8 cellular contexts compared by ENCODE assay signal in genomic region chr15:99409097-99409473, GRCh38.
DNase-seq lines count a peak whose midpoint lies in the region; ATAC-seq, FAIRE-seq and TF ChIP-seq lines count a peak whose summit lies in the region.

No MANE protein-coding gene starts in this region.

- H3K4me1 ChIP-seq in HepG2 (ENCODE audit: insufficient read depth, low read length) (peaks cover 40% of the 10 kb centered on the region), thyroid gland (peaks cover 0 to 14% of the 10 kb centered on the region in 2 donors)

- peak overlapping the region; percentile 80 for H3K4me2 ChIP-seq in HepG2 (ENCODE audit: low read depth, low read length)

- peak; percentile 73 for FAIRE-seq in HepG2 (lab: Jason Lieb, UNC)

- DNase-seq in AG20443 (ENCODE audit: low spot score) (peak; percentile 76), NCI-H82 (lab: John Stamatoyannopoulos, UW) (peak; percentile 72), caudate nucleus (lab: John Stamatoyannopoulos, UW) (peak in 34 of 61 donors; percentile 20 to 75 (median 36)), HepG2 (ENCODE audit: low spot score) (peak; percentile 66), thyroid gland (peak; percentile 23 to 27), NOMO-1 treated with dmso at 0.1 percent for 144 hours (lab: John Stamatoyannopoulos, UW; ENCODE audit: unreplicated experiment) (no peak), NCI-H446 (lab: John Stamatoyannopoulos, UW) (no peak)

- POLR2A ChIA-PET in HepG2 (lab: Yijun Ruan, JAX), result interaction anchor here (1.2 to 2.7 kb wide), 2 partner anchors 12 to 295 kb away, joined by 3 to 14 read pairs; no protein-coding TSS in a partner anchor

- peak overlapping the region; percentile 86 for H2AFZ ChIP-seq in HepG2 (ENCODE audit: low read length)

- H3K9ac ChIP-seq in HepG2 (ENCODE audit: insufficient read depth, low read depth, low read length), result no peak overlapping the region

- no peaks in the 10 kb centered on the region for H3K79me2 ChIP-seq in HepG2 (ENCODE audit: insufficient read depth, low read length)

- 26% methylated on average over 9 of the region's 10 CpGs for WGBS in HepG2 (ENCODE audit: low lambda C conversion rate)
- WGBS in thyroid gland, 2 donors, result 23 to 35% methylated on average over 10 of the region's 10 CpGs

- CTCF ChIA-PET in HepG2 (lab: Yijun Ruan, JAX; ENCODE audit: low intra/inter-chr PET ratio, low total read pairs), result interaction anchor here (0.7 kb wide), 1 partner anchor 295 kb away, joined by 3 read pairs; no protein-coding TSS in a partner anchor

- in situ Hi-C loops in HepG2 (cut with HindIII; ENCODE audit: extremely low pct_ligation_motif_present, low pct_unique_long_range_greater_than_20kb), result loop anchor here (25.0 kb wide), 1 partner anchor 303 kb away; no protein-coding TSS in a partner anchor

- ATAC-seq in HepG2, result peak; percentile 94

- no peaks in the 10 kb centered on the region for H3K9me3 ChIP-seq in HepG2 (ENCODE audit: low read length)
- H3K9me3 ChIP-seq in thyroid gland, result no peaks in the 10 kb centered on the region

- no TSS peak for BruUV-seq in HepG2 (replicated peaks; lab: Mats Ljungman, UMichigan)

- no peak for TF ChIP-seq POLR2A in HepG2 (IDR thresholded peaks at IDR 0.05; ENCODE audit: insufficient read depth in 1 of 2, low read depth in 2 of 2, low read length in 2 of 2)
- TF ChIP-seq POLR2A in thyroid gland (IDR thresholded peaks at IDR 0.05), result no peak

- TF ChIP-seq EP300 in HepG2 (IDR thresholded peaks at IDR 0.05; ENCODE audit: low read depth in 2 of 2, low read length in 2 of 2), result no peak
- no peak for TF ChIP-seq EP300 in HepG2 (CRISPR knock-in tag; IDR thresholded peaks at IDR 0.05; ENCODE audit: borderline replicate concordance)

- TF ChIP-seq CTCF in GM12873 (IDR thresholded peaks at IDR 0.05; ENCODE audit: insufficient read depth, low read depth, low read length, missing control alignments), result peak; percentile 50
- TF ChIP-seq CTCF in HepG2 (CRISPR knock-in tag; IDR thresholded peaks at IDR 0.05), result peak; percentile 91
- peak in 3 of 6 experiments; percentile 24 to 39 (median 26) for TF ChIP-seq CTCF in thyroid gland (IDR thresholded peaks at IDR 0.05)

- intact Hi-C loops in HepG2 (cut with micrococcal nuclease; ENCODE audit: unreplicated experiment), result loop anchor here (1.0 to 10.0 kb wide), 3 partner anchors 96 to 295 kb away; no protein-coding TSS in a partner anchor
- intact Hi-C loops in thyroid gland (cut with DNase I), result no loop called here

- TF ChIP-seq RAD21 in HepG2 (CRISPR knock-in tag; IDR thresholded peaks at IDR 0.05), result peak; percentile 85

- peak overlapping the region in 1 of 3 experiments; percentile 40; a peak in 1 of 6 replicates for H3K4me3 ChIP-seq in HepG2 (replicated peaks in 1 of 3; ENCODE audit: insufficient read depth in 1 of 3, low read depth in 2 of 3, low read length in 3 of 3)
- H3K4me3 ChIP-seq in thyroid gland (replicated peaks in 1 of 3), result no peak overlapping the region

- H3K27ac ChIP-seq in caudate nucleus (ENCODE audit: low read depth, low read length), result no peak overlapping the region
- no peak overlapping the region for H3K27ac ChIP-seq in HepG2 (ENCODE audit: extremely low read length, insufficient read depth, low read length)
- peak overlapping the region in 1 of 3 donors; percentile 5 for H3K27ac ChIP-seq in thyroid gland

- H4K20me1 ChIP-seq in HepG2 (ENCODE audit: insufficient read depth, low read length), result no peaks in the 10 kb centered on the region

- H3K36me3 ChIP-seq in HepG2 (replicated peaks in 1 of 2; ENCODE audit: control insufficient read depth in 1 of 2, insufficient read depth in 2 of 2, low read length in 2 of 2) (no peaks in the 10 kb centered on the region), thyroid gland (no peaks in the 10 kb centered on the region)

- H3K27me3 ChIP-seq in HepG2 (ENCODE audit: control insufficient read depth in 1 of 2, insufficient read depth in 2 of 2, low read length in 2 of 2) (no peaks in the 10 kb centered on the region; a peak in 1 of 5 replicates), thyroid gland (no peaks in the 10 kb centered on the region)

TF ChIP-seq in HepG2, 621 proteins besides CTCF, POLR2A, EP300 and RAD21 (continues in another document):
- TF ChIP-seq ZNF687 (CRISPR knock-in tag; IDR thresholded peaks at IDR 0.05), result peak; percentile 46
- TF ChIP-seq MED1 (CRISPR knock-in tag; IDR thresholded peaks at IDR 0.05), result peak; percentile 22; the same call in 1 of the 2 replicates
- TF ChIP-seq MEIS2 (CRISPR knock-in tag; IDR thresholded peaks at IDR 0.05), result no peak
- TF ChIP-seq RXRB (CRISPR knock-in tag; IDR thresholded peaks at IDR 0.05; ENCODE audit: borderline replicate concordance), result no peak
- TF ChIP-seq ZNF639 (CRISPR knock-in tag; conservative IDR thresholded peaks at IDR 0.05), result no peak
- TF ChIP-seq XRCC5 (optimal IDR thresholded peaks at IDR 0.05; ENCODE audit: low read length), result peak; percentile 61
- no peak for TF ChIP-seq SNAPC5 (CRISPR knock-in tag; IDR thresholded peaks at IDR 0.05; ENCODE audit: borderline replicate concordance)
- peak; percentile 43; the same call in 1 of the 2 replicates for TF ChIP-seq PITX1 (CRISPR knock-in tag; IDR thresholded peaks at IDR 0.05)
- TF ChIP-seq SOX13 (IDR thresholded peaks at IDR 0.05), result no peak
- TF ChIP-seq SOX13 (CRISPR knock-in tag; conservative IDR thresholded peaks at IDR 0.05 in 1 of 2, IDR thresholded peaks at IDR 0.05 in 1 of 2), result no peak
- TF ChIP-seq GATAD2A (CRISPR knock-in tag; IDR thresholded peaks at IDR 0.05), result 0 out of 2 replicates have a peak, but pooled peaks have one; percentile 21
- peak; percentile 33; the same call in 1 of the 2 replicates for TF ChIP-seq TBX2 (CRISPR knock-in tag; IDR thresholded peaks at IDR 0.05; ENCODE audit: borderline replicate concordance)
- peak; percentile 57; the same call in 1 of the 2 replicates for TF ChIP-seq KDM2A (CRISPR knock-in tag; IDR thresholded peaks at IDR 0.05; ENCODE audit: borderline replicate concordance, low read depth)
- no peak for TF ChIP-seq HBP1 (CRISPR knock-in tag; IDR thresholded peaks at IDR 0.05; ENCODE audit: low read depth)
- TF ChIP-seq ZNF383 (CRISPR knock-in tag; IDR thresholded peaks at IDR 0.05; ENCODE audit: borderline replicate concordance), result no peak
- TF ChIP-seq ELF1 (CRISPR knock-in tag; IDR thresholded peaks at IDR 0.05), result peak; percentile 43; the same call in 1 of the 2 replicates
- no peak for TF ChIP-seq REL (CRISPR knock-in tag; conservative IDR thresholded peaks at IDR 0.05)
- TF ChIP-seq FLYWCH1 (CRISPR knock-in tag; IDR thresholded peaks at IDR 0.05), result no peak
- no peak for TF ChIP-seq ZNF333 (CRISPR knock-in tag; IDR thresholded peaks at IDR 0.05; ENCODE audit: borderline replicate concordance)
- TF ChIP-seq IRX3 (CRISPR knock-in tag; IDR thresholded peaks at IDR 0.05; ENCODE audit: borderline replicate concordance, low read depth), result no peak

Comparison
In these comparisons a context has a peak if more than half of its experiments do, and no peak if none do; other contexts are left out.
1. DNase-seq: peak in AG20443 (single experiment), NCI-H82 (single experiment), caudate nucleus (34 of 61), HepG2 (single experiment) and thyroid gland (2 of 2); none in NOMO-1 treated with dmso at 0.1 percent for 144 hours (single experiment) and NCI-H446 (0 of 2).